8 cellular contexts compared by ENCODE assay signal in the genomic region with DNA sequence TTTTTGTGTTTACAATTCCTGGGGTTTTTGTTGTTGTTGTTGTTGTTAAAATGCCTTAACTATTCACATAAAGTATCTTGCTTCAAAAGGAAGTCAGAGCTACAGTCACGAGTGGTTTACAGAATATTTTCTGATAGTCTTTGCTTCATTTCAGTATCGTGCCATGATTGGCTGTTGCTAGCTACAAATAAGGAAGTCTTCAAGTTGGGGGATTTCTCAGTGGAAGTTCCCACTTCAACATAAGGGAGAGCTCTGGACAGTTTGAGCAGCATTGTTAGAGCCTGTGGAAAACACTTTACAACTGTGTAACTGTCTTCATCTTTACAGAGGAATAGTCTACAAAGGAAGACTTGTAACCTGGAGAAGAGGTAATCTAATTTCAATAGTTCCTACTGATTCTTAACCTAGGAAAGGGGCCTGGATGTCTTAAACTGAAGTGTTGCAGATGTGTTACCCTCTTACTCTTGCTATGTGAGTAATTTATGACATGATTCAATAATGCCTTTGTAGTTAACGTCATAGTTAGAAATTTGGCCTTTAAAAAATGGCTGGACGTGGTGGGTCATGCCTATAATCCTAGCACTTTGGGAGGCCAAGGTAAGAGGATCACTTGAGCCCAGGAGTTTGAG. TPM values are rescaled to one million over a fixed set of nuclear protein-coding genes. Genes with fewer than 3 reads are reported as not detected.
A peak's percentile ranks its signal among the peaks of the same experiment; 100 is the strongest.
DNase-seq lines count a peak whose midpoint lies in the region; ATAC-seq, FAIRE-seq and TF ChIP-seq lines count a peak whose summit lies in the region.

No MANE protein-coding gene starts in this region.

- no peaks in the 10 kb centered on the region for H3K9me1 ChIP-seq in endothelial cell of umbilical vein (replicated peaks; ENCODE audit: control insufficient read depth, extremely low read depth, insufficient read depth, low read length)

- H3K27me3 ChIP-seq in breast epithelium (no peaks in the 10 kb centered on the region), RWPE2 (ENCODE audit: insufficient read depth, poor library complexity, severe bottlenecking) (no peaks in the 10 kb centered on the region), endothelial cell of umbilical vein (ENCODE audit: control insufficient read depth in 2 of 2, insufficient read depth in 2 of 2, low read length in 2 of 2) (no peaks in the 10 kb centered on the region), neuronal stem cell (ENCODE audit: control insufficient read depth in 3 of 3, insufficient read depth in 3 of 3, low read depth in 1 of 3, low read length in 3 of 3) (no peaks in the 10 kb centered on the region)

- dilution Hi-C loops in endothelial cell of umbilical vein (cut with MboI; ENCODE audit: extremely low pct_ligation_motif_present, low sequenced_read_pairs), result no loop called here

- BruUV-seq in MCF 10A (replicated peaks; lab: Mats Ljungman, UMichigan), result no TSS peak
- BruUV-seq in endothelial cell of umbilical vein (replicated peaks; lab: Mats Ljungman, UMichigan), result TSS peak; percentile 73

- H2BK120ac ChIP-seq in neuronal stem cell (ENCODE audit: low read depth, low read length), result no peak overlapping the region

- DNase-seq in breast epithelium (ENCODE audit: low spot score in 2 of 2) (no peak), MCF 10A (ENCODE audit: unreplicated experiment) (no peak), RWPE2 (ENCODE audit: low spot score) (no peak), endothelial cell of umbilical vein (ENCODE audit: low read depth, low spot score) (peak; percentile 90), neuronal stem cell (ENCODE audit: low spot score) (no peak), NCI-H2227 (lab: John Stamatoyannopoulos, UW; ENCODE audit: unreplicated experiment) (no peak)
- no peak for DNase-seq in activated CD4-positive, alpha-beta T cell treated with anti-CD3 and anti-CD28 coated beads for 1 hour

- no peak overlapping the region for H2BK5ac ChIP-seq in neuronal stem cell (ENCODE audit: low read length)

- no peaks in the 10 kb centered on the region for H3K9me3 ChIP-seq in breast epithelium
- no peaks in the 10 kb centered on the region for H3K9me3 ChIP-seq in RWPE2 (ENCODE audit: severe bottlenecking)
- no peaks in the 10 kb centered on the region for H3K9me3 ChIP-seq in endothelial cell of umbilical vein (replicated peaks; ENCODE audit: control insufficient read depth, insufficient read depth, low read length)
- H3K9me3 ChIP-seq in neuronal stem cell (replicated peaks in 1 of 2; ENCODE audit: control insufficient read depth in 2 of 2, insufficient read depth in 1 of 2, low read depth in 1 of 2, low read length in 2 of 2), result no peaks in the 10 kb centered on the region

- H3K27ac ChIP-seq in breast epithelium, result peak overlapping the region; percentile 83 to 85
- H3K27ac ChIP-seq in RWPE2 (ENCODE audit: poor library complexity, severe bottlenecking), result peak overlapping the region; percentile 92
- peak overlapping the region; percentile 88 for H3K27ac ChIP-seq in endothelial cell of umbilical vein (ENCODE audit: insufficient read depth, low read depth, low read length)
- H3K27ac ChIP-seq in neuronal stem cell (replicated peaks; ENCODE audit: low read length), result no peak overlapping the region

- peak overlapping the region; percentile 83 for H3K9ac ChIP-seq in endothelial cell of umbilical vein (replicated peaks; ENCODE audit: extremely low read depth, insufficient read depth, low read length)
- H3K9ac ChIP-seq in neuronal stem cell (ENCODE audit: low read depth, low read length, poor library complexity), result no peak overlapping the region

- H3K18ac ChIP-seq in neuronal stem cell (ENCODE audit: low read length), result no peak overlapping the region

- WGBS in neuronal stem cell (ENCODE audit: extremely low coverage in 2 of 2, insufficient read length in 2 of 2, insufficient replicate concordance in 1 of 2), 2 donors, result no CpG with 5 or more reads among the region's 4 CpGs

- H3K4me3 ChIP-seq in breast epithelium, result peak overlapping the region in 2 of 3 donors; percentile 40 to 60
- no peak overlapping the region for H3K4me3 ChIP-seq in RWPE2 (ENCODE audit: severe bottlenecking)
- H3K4me3 ChIP-seq in endothelial cell of umbilical vein (replicated peaks in 1 of 3; ENCODE audit: insufficient read depth in 1 of 3, low read depth in 1 of 3, low read length in 3 of 3), result peak overlapping the region in 2 of 3 experiments; percentile 32 to 78
- H3K4me3 ChIP-seq in neuronal stem cell (ENCODE audit: low read length in 2 of 2), result no peak overlapping the region

- H3K4me2 ChIP-seq in endothelial cell of umbilical vein (ENCODE audit: insufficient read depth, low read length), result peak overlapping the region; percentile 97
- no peak overlapping the region for H3K4me2 ChIP-seq in neuronal stem cell (ENCODE audit: insufficient read depth, low read length, poor library complexity, severe bottlenecking)

- peaks cover 7% of the 10 kb centered on the region for H3K9me3 Mint-ChIP-seq in MCF 10A (ENCODE audit: unreplicated experiment)

- H3K79me1 ChIP-seq in neuronal stem cell (ENCODE audit: low read depth, low read length), result no peaks in the 10 kb centered on the region

- peak; percentile 74 for ATAC-seq in HG02870 (IDR thresholded peaks at IDR 0.05; ENCODE audit: unreplicated experiment)
- no peak; the same call in 2 of the 3 replicates for ATAC-seq in RWPE2 (ENCODE audit: low read depth)

- H3K4me1 Mint-ChIP-seq in MCF 10A (ENCODE audit: insufficient read depth, unreplicated experiment), result peaks cover 24% of the 10 kb centered on the region

- H3K23ac ChIP-seq in neuronal stem cell (ENCODE audit: low read depth, low read length, poor library complexity), result no peak overlapping the region

- no peak overlapping the region for H2BK15ac ChIP-seq in neuronal stem cell (ENCODE audit: low read length)

- TF ChIP-seq CTCF in breast epithelium (IDR thresholded peaks at IDR 0.05), result no peak
- TF ChIP-seq CTCF in MCF 10A (IDR thresholded peaks at IDR 0.05; ENCODE audit: unreplicated experiment), result no peak
- no peak for TF ChIP-seq CTCF in RWPE2 (IDR thresholded peaks at IDR 0.05; ENCODE audit: poor library complexity, severe bottlenecking)
- no peak for TF ChIP-seq CTCF in endothelial cell of umbilical vein (IDR thresholded peaks at IDR 0.05; ENCODE audit: extremely low read depth in 1 of 2, insufficient read depth in 1 of 2, low read depth in 1 of 2, low read length in 2 of 2)

- H2AFZ ChIP-seq in endothelial cell of umbilical vein (ENCODE audit: low read depth, low read length) (peak overlapping the region; percentile 94), neuronal stem cell (ENCODE audit: low read length) (peak overlapping the region; percentile 46)

- no peaks in the 10 kb centered on the region for H3K27me3 Mint-ChIP-seq in MCF 10A (ENCODE audit: insufficient read depth, unreplicated experiment)

- POLR2A ChIA-PET in MCF 10A (lab: Yijun Ruan, JAX) (interaction anchor here (0.7 to 2.5 kb wide), 3 partner anchors 14 to 51 kb away, joined by 3 to 12 read pairs (median 4); no protein-coding TSS in a partner anchor), endothelial cell of umbilical vein (lab: Charles Lee) (interaction anchor here (1.1 kb wide), 2 partner anchors 14 to 60 kb away, joined by 5 to 7 read pairs; no protein-coding TSS in a partner anchor)

- H3K36me3 Mint-ChIP-seq in MCF 10A (ENCODE audit: insufficient read depth, unreplicated experiment), result no peaks in the 10 kb centered on the region

- H2BK12ac ChIP-seq in neuronal stem cell (ENCODE audit: low read length), result no peak overlapping the region

- H3K4me1 ChIP-seq in breast epithelium (peaks cover 0 to 7% of the 10 kb centered on the region in 2 donors), RWPE2 (ENCODE audit: insufficient read depth, poor library complexity, severe bottlenecking) (peaks cover 23% of the 10 kb centered on the region), endothelial cell of umbilical vein (ENCODE audit: control insufficient read depth, extremely low read depth, insufficient read depth, low read length) (peaks cover 45% of the 10 kb centered on the region), neuronal stem cell (ENCODE audit: control insufficient read depth in 2 of 2, insufficient read depth in 1 of 2, low read depth in 1 of 2, low read length in 2 of 2) (peaks cover 1 to 6% of the 10 kb centered on the region in 2 donors)

- H3K4ac ChIP-seq in neuronal stem cell (ENCODE audit: low read length), result no peak overlapping the region

- CTCF ChIA-PET in MCF 10A (lab: Yijun Ruan, JAX) (no interaction called here), endothelial cell of umbilical vein (lab: Charles Lee) (interaction anchor here (1.0 to 4.6 kb wide), 10 partner anchors 10 to 133 kb away, joined by 3 to 37 read pairs (median 6); no protein-coding TSS in a partner anchor)

- H2AK5ac ChIP-seq in neuronal stem cell (ENCODE audit: low read depth, low read length), result no peak overlapping the region

- H3K36me3 ChIP-seq in breast epithelium (no peaks in the 10 kb centered on the region), RWPE2 (ENCODE audit: low read depth) (no peaks in the 10 kb centered on the region), endothelial cell of umbilical vein (ENCODE audit: control insufficient read depth in 2 of 2, extremely low read depth in 1 of 2, insufficient read depth in 2 of 2, low read length in 2 of 2) (no peaks in the 10 kb centered on the region), neuronal stem cell (replicated peaks in 1 of 2; ENCODE audit: control insufficient read depth in 2 of 2, insufficient read depth in 2 of 2, low read length in 2 of 2) (no peaks in the 10 kb centered on the region)

- H3K4me3 Mint-ChIP-seq in MCF 10A (ENCODE audit: unreplicated experiment), result no peak overlapping the region

- TF ChIP-seq POLR2A in breast epithelium (IDR thresholded peaks at IDR 0.05) (peak; percentile 49), endothelial cell of umbilical vein (IDR thresholded peaks at IDR 0.05; ENCODE audit: low read depth, low read length) (peak; percentile 59)

- FAIRE-seq in endothelial cell of umbilical vein (lab: Jason Lieb, UNC), result peak; percentile 26

- H4K20me1 ChIP-seq in endothelial cell of umbilical vein (replicated peaks; ENCODE audit: control insufficient read depth, extremely low read depth, insufficient read depth, low read length), result no peaks in the 10 kb centered on the region

- H3K14ac ChIP-seq in neuronal stem cell (ENCODE audit: low read length), result no peak overlapping the region

- H4K91ac ChIP-seq in neuronal stem cell (ENCODE audit: low read depth, low read length, poor library complexity), result no peak overlapping the region

- intact Hi-C loops in breast epithelium (cut with DNase I; ENCODE audit: low total_unique reads), result no loop called here
- intact Hi-C loops in MCF 10A (cut with micrococcal nuclease), result no loop called here
- intact Hi-C loops in endothelial cell of umbilical vein (cut with micrococcal nuclease), result no loop called here

- no peaks in the 10 kb centered on the region for H3K79me2 ChIP-seq in endothelial cell of umbilical vein (ENCODE audit: control insufficient read depth, insufficient read depth, low read length)

- H4K8ac ChIP-seq in neuronal stem cell (ENCODE audit: low read depth, low read length), result no peak overlapping the region

- H3K27ac Mint-ChIP-seq in MCF 10A (ENCODE audit: low read depth, unreplicated experiment), result no peak overlapping the region

RNA-seq across cellular contexts. Expression of a gene that starts 23.4 kb away (rescaled TPM):
- 100 to 1,000 TPM; 128 to 242 (median 166) TPM for total RNA-seq in breast epithelium
- total RNA-seq in MCF 10A (2022), result 62.0 and 79.6 TPM in 2 replicates
- 83.2 and 88.2 TPM in 2 replicates for total RNA-seq in endothelial cell of umbilical vein
- polyA plus RNA-seq in endothelial cell of umbilical vein, result 30.5 and 33.3 TPM in 2 replicates
- 45.6 and 55.5 TPM in 2 replicates for polyA plus RNA-seq in endothelial cell of umbilical vein (2011; cell fraction: cytosol; rRNA removed)
- 85.4 and 95.5 TPM in 2 replicates for polyA plus RNA-seq in endothelial cell of umbilical vein (2011; cell fraction: nucleus; rRNA removed)
- polyA plus RNA-seq in endothelial cell of umbilical vein (2012), result 70.3 and 113 TPM in 2 replicates
- 36.8 and 37.6 TPM in 2 replicates for polyA minus RNA-seq in endothelial cell of umbilical vein
- polyA minus RNA-seq in endothelial cell of umbilical vein (2011; cell fraction: cytosol; rRNA and poly(A)+ RNA removed), result 9.1 TPM
- polyA minus RNA-seq in endothelial cell of umbilical vein (2011; cell fraction: nucleus; rRNA and poly(A)+ RNA removed), result 234 and 271 TPM in 2 replicates
- polyA plus RNA-seq in neuronal stem cell (2013, experiment 1 of 2), result 19.5 TPM
- 21.2 TPM for polyA plus RNA-seq in neuronal stem cell (2013, experiment 2 of 2)

Comparison
In these comparisons a context has a peak if more than half of its experiments do, and no peak if none do; other contexts are left out.
1. H3K4me3 ChIP-seq: peak in breast epithelium (2 of 3) and endothelial cell of umbilical vein (2 of 3); none in RWPE2 (single experiment) and neuronal stem cell (0 of 2).